Comparison of ENCODE assay signal across 17 cellular contexts in genomic region chr10:51228714-51229100, GRCh38.
"Had no signal": no experiment of that assay in that cellular context is flagged by ENCODE, and none has a peak within 500 bp of the region (broad histone marks: within the 10 kb centered on the region; RNA-seq: fewer than 3 reads in every experiment).

No MANE protein-coding gene starts in this region.

- H3K9me3 ChIP-seq: esophagus squamous epithelium, prostate gland, suprapubic skin, tibial nerve had no signal

- H3K27me3 Mint-ChIP-seq: naive B cell had no signal

- H3K36me3 ChIP-seq: esophagus squamous epithelium, prostate gland, suprapubic skin, tibial nerve had no signal

- H3K9me3 Mint-ChIP-seq: naive B cell, nephron progenitor cell had no signal

- H3K27me3 ChIP-seq: esophagus squamous epithelium, foreskin keratinocyte, hepatocyte, suprapubic skin, tibial nerve had no signal

- H3K27ac ChIP-seq: esophagus squamous epithelium, foreskin keratinocyte, hepatocyte, parathyroid adenoma, prostate gland, suprapubic skin, tibial nerve had no signal

- H2AFZ ChIP-seq: hepatocyte, parathyroid adenoma had no signal

- H3K9ac ChIP-seq: parathyroid adenoma had no signal

- H3K27ac Mint-ChIP-seq: naive B cell had no signal

- DNase-seq: cerebellar nuclear complex; dermis blood vessel endothelial cell; esophagus squamous epithelium; foreskin keratinocyte; head of caudate nucleus; left colon; midbrain; naive B cell; nephron progenitor cell; small intestine; stimulated activated CD4-positive, alpha-beta T cell treated with anti-CD3 and anti-CD28 coated beads, Interleukin-12 subunit alpha, Interleukin-12 subunit beta, amount 100 ng/mL, for 4 hours; stimulated activated naive CD8-positive, alpha-beta T cell treated with anti-CD3 and anti-CD28 coated beads, Interleukin-15, Interleukin-2, amounts not matched to agents 100 U/mL and 50 U/mL, for 24 hours had no signal

- H3K4me3 ChIP-seq: esophagus squamous epithelium, hepatocyte, prostate gland, suprapubic skin, tibial nerve had no signal

- H3K79me2 ChIP-seq: hepatocyte, parathyroid adenoma had no signal

- H3K4me1 ChIP-seq: foreskin keratinocyte, prostate gland had no signal

- H3K4me2 ChIP-seq: hepatocyte had no signal

- H3K36me3 Mint-ChIP-seq: naive B cell had no signal

- H3K4me1 Mint-ChIP-seq: naive B cell had no signal

- H3K4me3 Mint-ChIP-seq: naive B cell, nephron progenitor cell had no signal
